Comparison of ENCODE assay signal across 8 cellular contexts in the genomic region with DNA sequence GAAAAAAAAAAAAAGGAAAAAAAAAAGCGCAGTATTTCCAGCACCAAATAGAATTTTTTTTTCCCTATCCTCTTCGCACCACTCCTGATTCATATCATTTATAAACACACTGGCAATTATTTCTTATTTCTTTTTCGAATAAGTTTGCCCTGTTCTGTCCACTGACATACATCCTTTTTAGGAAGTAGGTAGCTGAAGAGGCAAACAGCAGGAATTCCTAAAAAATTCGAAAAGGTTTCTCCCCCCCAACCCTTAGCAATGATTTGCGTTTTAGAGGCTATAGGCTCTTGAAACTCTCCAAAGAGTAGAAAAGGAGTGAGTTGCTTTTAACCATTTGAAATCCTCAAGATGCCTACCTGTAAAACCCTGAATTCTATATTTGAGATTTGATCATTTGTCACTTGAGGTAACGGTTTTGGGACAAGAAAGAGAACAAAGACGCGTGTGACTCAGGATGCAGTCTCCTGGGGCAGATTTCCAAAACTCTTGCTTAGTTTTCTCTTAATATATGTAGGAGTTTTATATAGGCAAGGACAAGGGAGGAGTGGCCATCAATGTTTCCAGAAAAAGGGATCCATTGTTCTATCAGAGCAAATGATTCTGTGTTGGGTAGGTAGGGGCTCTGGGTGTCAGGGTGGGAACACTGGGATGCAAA. TPM values are rescaled to one million over a fixed set of nuclear protein-coding genes. Genes with fewer than 3 reads are reported as not detected.
DNase-seq lines count a peak whose midpoint lies in the region; ATAC-seq and TF ChIP-seq lines count a peak whose summit lies in the region.

No MANE protein-coding gene starts in this region.

- H3K27ac ChIP-seq in endodermal cell (ENCODE audit: low read depth, low read length), result peak overlapping the region; percentile 85

- peak overlapping the region; percentile 66 for H3K4me3 ChIP-seq in endodermal cell (ENCODE audit: low read length)

- WGBS in endodermal cell (ENCODE audit: insufficient coverage in 1 of 2, insufficient read length in 1 of 2), 2 experiments, result 17% methylated on average over 8 of the region's 8 CpGs; no CpG with 5 or more reads in 1 of the 2 experiments

- TF ChIP-seq RAD21 in Ishikawa (IDR thresholded peaks at IDR 0.05; ENCODE audit: low read depth), result no peak

- H3K36me3 Mint-ChIP-seq in endodermal cell (ENCODE audit: low read depth) (peaks cover 20% of the 10 kb centered on the region), neural crest cell (ENCODE audit: low read depth) (peaks cover 2% of the 10 kb centered on the region)

- TF ChIP-seq EP300 in Ishikawa (IDR thresholded peaks at IDR 0.05; ENCODE audit: borderline replicate concordance), result no peak

- H3K4me1 ChIP-seq in endodermal cell (ENCODE audit: control insufficient read depth, insufficient read depth, low read length), result peaks cover 10% of the 10 kb centered on the region

- H3K36me3 ChIP-seq in endodermal cell (ENCODE audit: control insufficient read depth, insufficient read depth, low read length), result peaks cover 23% of the 10 kb centered on the region

- H3K27me3 ChIP-seq in endodermal cell (ENCODE audit: control insufficient read depth, insufficient read depth, low read length, poor library complexity, severe bottlenecking), result no peaks in the 10 kb centered on the region

- H3K9me3 ChIP-seq in endodermal cell (ENCODE audit: control insufficient read depth, low read length), result no peaks in the 10 kb centered on the region

- no peaks in the 10 kb centered on the region for H3K27me3 Mint-ChIP-seq in endodermal cell (ENCODE audit: insufficient read depth)
- H3K27me3 Mint-ChIP-seq in neural crest cell (ENCODE audit: low read depth), result no peaks in the 10 kb centered on the region

- DNase-seq in AG08395 (ENCODE audit: low spot score) (peak; percentile 4), endodermal cell (no peak), neural crest cell (ENCODE audit: low read depth, low spot score) (no peak), DMS53 (lab: John Stamatoyannopoulos, UW) (no peak), NCI-H146 (lab: John Stamatoyannopoulos, UW) (no peak)
- DNase-seq in stimulated activated CD4-positive, alpha-beta T cell treated with anti-CD3 and anti-CD28 coated beads, Interleukin-2, amount 100 ng/mL, for 24 hours, result no peak

- H3K4me1 Mint-ChIP-seq in endodermal cell, result peaks cover 52% of the 10 kb centered on the region
- peaks cover 68% of the 10 kb centered on the region for H3K4me1 Mint-ChIP-seq in neural crest cell

- H3K27ac Mint-ChIP-seq in endodermal cell, result peak overlapping the region; percentile 93
- peak overlapping the region; percentile 68 for H3K27ac Mint-ChIP-seq in neural crest cell (ENCODE audit: unreplicated experiment)

- TF ChIP-seq CTCF in endodermal cell (conservative IDR thresholded peaks at IDR 0.05) (no peak), neural crest cell (conservative IDR thresholded peaks at IDR 0.05) (no peak)

- H3K9ac ChIP-seq in endodermal cell (ENCODE audit: extremely low read depth, low read length, poor library complexity, severe bottlenecking), result peak overlapping the region; percentile 58

- H3K4me3 Mint-ChIP-seq in endodermal cell, result peak overlapping the region; percentile 75
- peak overlapping the region; percentile 91 for H3K4me3 Mint-ChIP-seq in neural crest cell

- H3K9me3 Mint-ChIP-seq in endodermal cell (no peaks in the 10 kb centered on the region), neural crest cell (no peaks in the 10 kb centered on the region)

- no peak for ATAC-seq in GM21367 (IDR thresholded peaks at IDR 0.05; ENCODE audit: unreplicated experiment)

TF ChIP-seq in Ishikawa, 13 proteins besides CTCF, POLR2A, EP300 and RAD21:
- TF ChIP-seq CEBPB (IDR thresholded peaks at IDR 0.05) (no peak), FOXM1 (IDR thresholded peaks at IDR 0.05; ENCODE audit: borderline replicate concordance, low read depth) (peak; percentile 12)
TF ChIP-seq in Ishikawa: peak in this region for 1.

RNA-seq across cellular contexts. Expression of a gene that starts 0.5 kb away (rescaled TPM):
- total RNA-seq in endodermal cell (10 to 100 TPM; 28.6 to 29.4 TPM), neural crest cell (20.3 and 24.2 TPM in 2 replicates)
- polyA plus RNA-seq in endodermal cell (2013, experiment 1 of 2), result 176 TPM
- polyA plus RNA-seq in endodermal cell (2013, experiment 2 of 2), result 179 TPM
